Comparison of ENCODE assay signal across 1 cellular context in the genomic region with DNA sequence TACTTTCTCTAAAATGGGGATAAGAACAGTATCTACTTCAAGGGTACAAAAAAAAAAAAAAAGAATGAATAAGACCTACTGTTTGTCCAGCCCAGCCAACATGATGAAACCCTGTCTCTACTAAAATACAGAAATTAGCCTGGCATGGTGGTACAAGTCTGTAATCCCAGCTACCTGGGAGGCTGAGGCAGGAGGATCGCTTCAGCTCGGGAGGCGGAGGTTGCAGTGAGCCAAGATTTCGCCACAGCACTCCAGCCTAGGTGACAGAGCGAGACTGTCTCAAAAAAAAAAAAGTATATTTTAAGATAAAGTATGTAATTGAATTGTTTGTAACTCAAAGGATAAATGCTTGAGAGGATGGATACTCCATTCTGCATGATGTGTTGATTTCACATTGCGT.
TF ChIP-seq lines count a peak whose summit lies in the region.

No MANE protein-coding gene starts in this region.

TF ChIP-seq in HepG2, 621 proteins besides CTCF, POLR2A, EP300 and RAD21:
- TF ChIP-seq IKZF4 (CRISPR knock-in tag; IDR thresholded peaks at IDR 0.05; ENCODE audit: borderline replicate concordance, low read depth, not compliant biosample characterization) (no peak), SOX13 (IDR thresholded peaks at IDR 0.05) (no peak), SOX13 (CRISPR knock-in tag; conservative IDR thresholded peaks at IDR 0.05 in 1 of 2, IDR thresholded peaks at IDR 0.05 in 1 of 2) (no peak), JUND (CRISPR knock-in tag; IDR thresholded peaks at IDR 0.05) (no peak), ZNF770 (CRISPR knock-in tag; IDR thresholded peaks at IDR 0.05) (peak; percentile 90)
TF ChIP-seq in HepG2: peak in this region for 1.
